31 cellular contexts compared by ENCODE assay signal in the genomic region with DNA sequence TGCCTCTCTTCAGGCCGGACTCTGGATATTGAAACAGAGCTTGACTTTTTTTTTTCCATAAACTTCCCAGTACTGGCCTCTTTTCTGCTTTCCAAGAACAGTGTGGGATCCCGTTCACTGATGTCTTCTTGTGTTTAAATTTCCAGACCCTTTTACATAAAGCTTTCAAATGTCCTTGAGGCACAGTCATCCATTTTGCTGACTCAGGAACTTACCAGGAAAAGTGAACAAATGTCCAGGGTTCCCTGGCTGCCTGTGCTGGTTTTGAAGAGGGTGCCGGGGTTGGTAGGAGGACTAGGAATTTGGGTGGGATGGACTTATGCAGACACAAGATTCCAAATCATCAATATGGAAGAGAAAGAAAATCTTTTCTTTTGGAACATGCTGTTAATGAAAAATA.
"Had no signal": no experiment of that assay in that cellular context is flagged by ENCODE, and none has a peak within 500 bp of the region (broad histone marks: within the 10 kb centered on the region; RNA-seq: fewer than 3 reads in every experiment).

No MANE protein-coding gene starts in this region.

- DNase-seq: activated B cell treated with CpG ODN at 0.5 μM for 24 hours; activated CD4-positive, alpha-beta T cell treated with anti-CD3 and anti-CD28 coated beads for 48 hours; activated CD4-positive, alpha-beta T cell treated with anti-CD3 and anti-CD28 coated beads, Interleukin-2, amount 50 U/mL, for 1 hour; activated CD4-positive, alpha-beta T cell treated with anti-CD3 and anti-CD28 coated beads, Interleukin-2, amount 50 U/mL, for 48 hours; activated CD8-positive, alpha-beta memory T cell treated with anti-CD3 and anti-CD28 coated beads for 24 hours; activated CD8-positive, alpha-beta T cell treated with anti-CD3 and anti-CD28 coated beads for 36 hours; activated effector memory CD4-positive, alpha-beta T cell treated with anti-CD3 and anti-CD28 coated beads, Interleukin-2, amount 50 U/mL, for 16 hours; activated naive CD4-positive, alpha-beta T cell treated with anti-CD3 and anti-CD28 coated beads for 36 hours; activated naive CD8-positive, alpha-beta T cell treated with anti-CD3 and anti-CD28 coated beads for 36 hours; activated naive CD8-positive, alpha-beta T cell treated with anti-CD3 and anti-CD28 coated beads, Interleukin-2, amount 50 U/mL, for 24 hours; activated T-cell treated with anti-CD3 and anti-CD28 coated beads, Interleukin-2, amount 50 U/mL, for 48 hours; adrenal gland; amygdala; aorta; central memory CD4-positive, alpha-beta T cell; cerebellar nuclear complex; colonic mucosa; effector memory CD4-positive, alpha-beta T cell; erythroblast; foreskin keratinocyte; gastrocnemius medialis; glutamatergic neuron; heart right ventricle; T-helper 1 cell; T-helper 17 cell; T1000; WERI-Rb-1 had no signal

- H3K27me3 ChIP-seq: adrenal gland, breast epithelium, cardiac muscle cell, colonic mucosa, esophagus muscularis mucosa, gastrocnemius medialis, heart right ventricle had no signal

- H3K4me1 ChIP-seq: colonic mucosa, foreskin keratinocyte, gastrocnemius medialis had no signal

- H3K9me3 ChIP-seq: adrenal gland, breast epithelium, colonic mucosa, esophagus muscularis mucosa, gastrocnemius medialis, heart right ventricle had no signal

- H3K4me3 ChIP-seq: adrenal gland, breast epithelium, cardiac muscle cell, colonic mucosa, esophagus muscularis mucosa, gastrocnemius medialis, heart right ventricle had no signal

- H3K27ac ChIP-seq: adrenal gland, cardiac muscle cell, colonic mucosa, esophagus muscularis mucosa, foreskin keratinocyte, gastrocnemius medialis, heart right ventricle, WERI-Rb-1 had no signal

- ATAC-seq: activated CD4-positive, CD25-positive, alpha-beta regulatory T cell treated with anti-CD3 and anti-CD28 coated beads, Interleukin-2, amount 50 U/mL, for 24 hours; activated CD8-positive, alpha-beta T cell treated with anti-CD3 and anti-CD28 coated beads for 36 hours; activated naive CD8-positive, alpha-beta T cell treated with anti-CD3 and anti-CD28 coated beads, Interleukin-2, amount 50 U/mL, for 24 hours; foreskin keratinocyte; gastrocnemius medialis; heart right ventricle; T-helper 17 cell had no signal

- H3K36me3 ChIP-seq: breast epithelium, colonic mucosa, esophagus muscularis mucosa, gastrocnemius medialis, heart right ventricle, WERI-Rb-1 had no signal
